ENCODE assay signal across 8 cellular contexts in genomic region chr19:3035542-3036118, GRCh38. TPM values are rescaled to one million over a fixed set of nuclear protein-coding genes. Genes with fewer than 3 reads are reported as not detected.
DNase-seq lines count a peak whose midpoint lies in the region; ATAC-seq and TF ChIP-seq lines count a peak whose summit lies in the region.

No MANE protein-coding gene starts in this region.

- peak overlapping the region; percentile 93 for H3K4me3 Mint-ChIP-seq in CD8-positive, alpha-beta T cell

- H3K27ac ChIP-seq in CD8-positive, alpha-beta T cell (ENCODE audit: low read depth, low read length) = peak overlapping the region; percentile 47
- peak overlapping the region; percentile 85 to 95 for H3K27ac ChIP-seq in lung (ENCODE audit: low read depth in 1 of 2, low read length in 1 of 2)

- peak overlapping the region; percentile 96 for H3K27ac Mint-ChIP-seq in CD8-positive, alpha-beta T cell

- H3K4me3 ChIP-seq in CD8-positive, alpha-beta T cell (ENCODE audit: low read depth, low read length) = peak overlapping the region; percentile 80
- peak overlapping the region; percentile 32 for H3K4me3 ChIP-seq in lung

- H3K27me3 Mint-ChIP-seq in CD8-positive, alpha-beta T cell (ENCODE audit: low read depth) = no peaks in the 10 kb centered on the region

- no peak for TF ChIP-seq CTCF in CD8-positive, alpha-beta T cell (IDR thresholded peaks at IDR 0.05)
- peak; percentile 3 for TF ChIP-seq CTCF in lung (IDR thresholded peaks at IDR 0.05; ENCODE audit: control extremely low read depth, extremely low read depth)

- ATAC-seq in CD8-positive, alpha-beta T cell = peak; percentile 87
- ATAC-seq in GM19468 (IDR thresholded peaks at IDR 0.05; ENCODE audit: extremely low read depth, unreplicated experiment) (peak; percentile 87), lung (ENCODE audit: insufficient read depth, low FRiP score) (peak; percentile 92)

- H3K36me3 ChIP-seq in CD8-positive, alpha-beta T cell (ENCODE audit: insufficient read depth, low read length) = no peaks in the 10 kb centered on the region
- H3K36me3 ChIP-seq in lung (ENCODE audit: control insufficient read depth in 2 of 2, insufficient read depth in 2 of 2, low read length in 2 of 2) = no peaks in the 10 kb centered on the region

- H3K36me3 Mint-ChIP-seq in CD8-positive, alpha-beta T cell = no peaks in the 10 kb centered on the region

- no peaks in the 10 kb centered on the region for H3K27me3 ChIP-seq in CD8-positive, alpha-beta T cell (ENCODE audit: insufficient read depth, low read length)
- no peaks in the 10 kb centered on the region for H3K27me3 ChIP-seq in lung (ENCODE audit: control insufficient read depth, insufficient read depth)

- no peaks in the 10 kb centered on the region for H3K9me3 ChIP-seq in CD8-positive, alpha-beta T cell (ENCODE audit: low read length)
- H3K9me3 ChIP-seq in lung (ENCODE audit: control insufficient read depth in 2 of 2, insufficient read depth in 1 of 2, low read length in 1 of 2) = no peaks in the 10 kb centered on the region

- POLR2A ChIA-PET in CD8-positive, alpha-beta T cell (lab: Charles Lee) = interaction anchor here (1.1 to 8.9 kb wide), 11 partner anchors 11 to 150 kb away, joined by 3 to 104 read pairs (median 7); partner anchors contain the start of genes NCLN, TLE5 and TLE6

- intact Hi-C loops in CD8-positive, alpha-beta T cell (cut with DNase I, micrococcal nuclease) = loop anchor here (1.0 to 10.0 kb wide), 8 partner anchors 8 to 729 kb away; partner anchors contain the start of genes TLE6 (in 2 of the 2), APBA3 (in 1 of the 2), GNA11 (in 1 of the 2) and MRPL54 (in 1 of the 2)

- no peaks in the 10 kb centered on the region for H3K9me3 Mint-ChIP-seq in CD8-positive, alpha-beta T cell

- CTCF ChIA-PET in CD8-positive, alpha-beta T cell (lab: Charles Lee) = interaction anchor here (0.8 to 3.1 kb wide), 10 partner anchors 10 to 122 kb away, joined by 3 to 21 read pairs (median 4); no protein-coding TSS in a partner anchor

- peaks cover 18% of the 10 kb centered on the region for H3K4me1 ChIP-seq in CD8-positive, alpha-beta T cell (ENCODE audit: insufficient read depth, low read length)
- peaks cover 0 to 7% of the 10 kb centered on the region in 2 donors for H3K4me1 ChIP-seq in lung (ENCODE audit: control insufficient read depth in 2 of 2, insufficient read depth in 2 of 2, low read length in 2 of 2)

- H3K4me1 Mint-ChIP-seq in CD8-positive, alpha-beta T cell (ENCODE audit: low read depth) = peaks cover 19% of the 10 kb centered on the region

- WGBS in lung, 2 donors = 0 to 1% methylated on average over 29 of the region's 29 CpGs

- DNase-seq in CD8-positive, alpha-beta T cell = peak; percentile 89 to 96 (median 93)
- DNase-seq in HS-5 (ENCODE audit: low read depth) (peak; percentile 98), NK-92 (lab: John Stamatoyannopoulos, UW; ENCODE audit: unreplicated experiment) (peak; percentile 85), lung (ENCODE audit: low spot score) (peak; percentile 99)
- peak; percentile 94 for DNase-seq in activated CD8-positive, alpha-beta memory T cell treated with anti-CD3 and anti-CD28 coated beads for 24 hours
- peak; percentile 90 for DNase-seq in effector CD8-positive, alpha-beta T cell (lab: John Stamatoyannopoulos, UW)
- DNase-seq in stimulated activated CD4-positive, alpha-beta T cell treated with anti-CD3 and anti-CD28 coated beads, TNF-alpha, amount 100 ng/mL, for 24 hours (ENCODE audit: low read depth in 3 of 3) = peak; percentile 86 to 95 (median 93)

RNA-seq across cellular contexts. Expression of gene TLE2, which starts 6.5 kb away (rescaled TPM):
- total RNA-seq in CD8-positive, alpha-beta T cell = 10 to 100 TPM; 12.1 to 15.4 TPM
- 10 to 100 TPM; 39.8 to 47.1 TPM for total RNA-seq in lung
- 10 to 100 TPM; 30.8 to 38.7 TPM for polyA plus RNA-seq in lung

RNA-seq across cellular contexts. Expression of gene TLE5, which starts 26.7 kb away (rescaled TPM):
- total RNA-seq in CD8-positive, alpha-beta T cell = 100 to 1,000 TPM; 637 to 677 TPM
- 100 to 1,000 TPM; 179 to 468 TPM for total RNA-seq in lung
- 100 to 1,000 TPM; 352 to 797 TPM for polyA plus RNA-seq in lung

RNA-seq across cellular contexts. Expression of gene TLE6, which starts 58.3 kb away (rescaled TPM):
- not detected for total RNA-seq in CD8-positive, alpha-beta T cell
- total RNA-seq in lung = 1 to 10 TPM; 6.3 to 8.8 TPM
- 1 to 10 TPM; 6.1 to 8.0 TPM for polyA plus RNA-seq in lung

RNA-seq across cellular contexts. Expression of gene GNA11, which starts 58.5 kb away (rescaled TPM):
- 1 to 10 TPM; 2.3 to 2.6 TPM for total RNA-seq in CD8-positive, alpha-beta T cell
- total RNA-seq in lung = 10 to 100 TPM; 39.4 to 80.9 TPM
- 10 to 100 TPM; 36.8 to 37.1 TPM for polyA plus RNA-seq in lung

Comparison
In these comparisons a context has a peak if more than half of its experiments do, and no peak if none do; other contexts are left out.
1. Peak in every context shown above with its lines: DNase-seq, ATAC-seq, H3K4me3 ChIP-seq and H3K27ac ChIP-seq.
2. RNA of gene TLE6, which starts 58.3 kb away (total RNA-seq): 6.3 to 8.8 TPM in lung; not detected in CD8-positive, alpha-beta T cell; every median in the first group is over 4 times any median in the second.